ENCODE assay signal across 22 cellular contexts in the genomic region with DNA sequence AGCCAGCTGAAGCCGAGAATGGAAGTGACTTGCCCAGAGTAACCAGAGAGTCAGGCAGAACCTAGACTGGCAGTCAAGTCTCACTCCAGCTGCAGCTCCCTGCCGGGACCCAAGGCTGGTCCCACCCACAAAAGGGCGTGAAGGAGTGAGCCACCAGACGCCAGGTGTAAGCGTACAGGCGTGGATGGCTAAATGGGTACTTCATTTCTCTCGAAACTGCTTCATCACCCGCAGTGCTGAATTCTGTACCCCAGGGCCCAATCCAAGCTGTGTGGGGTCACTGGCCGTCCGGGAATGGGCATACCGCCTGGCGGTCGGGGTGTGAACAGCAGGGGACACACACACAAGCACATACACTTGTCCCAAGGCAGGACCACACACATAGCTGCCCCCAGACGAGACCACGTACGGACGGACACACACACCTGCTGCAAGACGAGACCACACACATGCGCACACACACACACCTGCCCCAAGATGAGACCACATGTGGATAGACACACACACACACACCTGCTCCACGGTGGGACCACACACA. TPM values are rescaled to one million over a fixed set of nuclear protein-coding genes. Genes with fewer than 3 reads are reported as not detected.
DNase-seq lines count a peak whose midpoint lies in the region; ATAC-seq and TF ChIP-seq lines count a peak whose summit lies in the region.
"Had no signal": no experiment of that assay in that cellular context is flagged by ENCODE, and none has a peak within 500 bp of the region (broad histone marks: within the 10 kb centered on the region; RNA-seq: fewer than 3 reads in every experiment).

No MANE protein-coding gene starts in this region.

- H3K4me3 ChIP-seq in testis, result no peak overlapping the region
- H3K4me3 ChIP-seq: adrenal gland; BLaER1 treated with 17β-estradiol and CSF1 and Interleukin-3, amounts not matched to agents 10 nM and 100 nM; HAP-1; lung; psoas muscle; spleen had no signal

- DNase-seq in activated CD4-positive, alpha-beta T cell treated with anti-CD3 and anti-CD28 coated beads for 36 hours, result no peak
- no peak for DNase-seq in activated CD4-positive, alpha-beta T cell treated with anti-CD3 and anti-CD28 coated beads, Interleukin-2, amount 10 ng/mL, durations not matched to agents 7 days and 5 days
- DNase-seq in NCI-H2107 (lab: John Stamatoyannopoulos, UW) (peak; percentile 93), natural killer cell (no peak), testis (no peak), erythroblast (lab: John Stamatoyannopoulos, UW) (no peak), amygdala (lab: John Stamatoyannopoulos, UW) (no peak)
- DNase-seq: activated T-cell treated with anti-CD3 and anti-CD28 coated beads for 4 hours; adrenal gland; head of caudate nucleus; NCI-H226; psoas muscle; SIG-M5; spleen; stimulated activated naive CD4-positive, alpha-beta T cell had no signal

- H3K4me1 ChIP-seq in testis, result peaks cover 4% of the 10 kb centered on the region
- H3K4me1 ChIP-seq: adrenal gland, HAP-1, psoas muscle had no signal

- H3K4me3 Mint-ChIP-seq in activated CD4-positive, alpha-beta T cell treated with anti-CD3 and anti-CD28 coated beads for 36 hours, result no peak overlapping the region
- no peak overlapping the region for H3K4me3 Mint-ChIP-seq in activated CD4-positive, alpha-beta T cell treated with anti-CD3 and anti-CD28 coated beads, Interleukin-2, amount 10 ng/mL, durations not matched to agents 7 days and 5 days
- H3K4me3 Mint-ChIP-seq in activated T-helper 17 cell treated with anti-CD3 and anti-CD28 coated beads, Interleukin-2, amount 50 U/mL, for 72 hours, result no peak overlapping the region
- H3K4me3 Mint-ChIP-seq in natural killer cell, result no peak overlapping the region

- TF ChIP-seq POLR2A in testis (IDR thresholded peaks at IDR 0.05) (no peak), erythroblast (IDR thresholded peaks at IDR 0.05; ENCODE audit: low read length) (no peak)

- no peaks in the 10 kb centered on the region for H3K4me1 Mint-ChIP-seq in activated CD4-positive, alpha-beta T cell treated with anti-CD3 and anti-CD28 coated beads for 36 hours
- H3K4me1 Mint-ChIP-seq in activated CD4-positive, alpha-beta T cell treated with anti-CD3 and anti-CD28 coated beads, Interleukin-2, amount 10 ng/mL, durations not matched to agents 7 days and 5 days, result peaks cover 9% of the 10 kb centered on the region
- H3K4me1 Mint-ChIP-seq in activated T-helper 17 cell treated with anti-CD3 and anti-CD28 coated beads, Interleukin-2, amount 50 U/mL, for 72 hours, result peaks cover 10% of the 10 kb centered on the region
- peaks cover 13 to 23% of the 10 kb centered on the region in 2 donors for H3K4me1 Mint-ChIP-seq in natural killer cell

- H3K9me3 ChIP-seq in testis, result no peaks in the 10 kb centered on the region
- H3K9me3 ChIP-seq: adrenal gland; BLaER1 treated with 17β-estradiol and CSF1 and Interleukin-3, amounts not matched to agents 10 nM and 100 nM; HAP-1; psoas muscle; spleen had no signal

- ATAC-seq in activated CD4-positive, alpha-beta T cell treated with anti-CD3 and anti-CD28 coated beads for 36 hours, result no peak
- ATAC-seq in activated T-helper 17 cell treated with anti-CD3 and anti-CD28 coated beads, Interleukin-2, amount 50 U/mL, for 72 hours (replicated peaks), result no peak
- no peak for ATAC-seq in natural killer cell
- ATAC-seq: psoas muscle had no signal

- no peaks in the 10 kb centered on the region for H3K9me3 Mint-ChIP-seq in activated CD4-positive, alpha-beta T cell treated with anti-CD3 and anti-CD28 coated beads for 36 hours (ENCODE audit: low read depth)
- no peaks in the 10 kb centered on the region for H3K9me3 Mint-ChIP-seq in activated CD4-positive, alpha-beta T cell treated with anti-CD3 and anti-CD28 coated beads, Interleukin-2, amount 10 ng/mL, durations not matched to agents 7 days and 5 days
- no peaks in the 10 kb centered on the region for H3K9me3 Mint-ChIP-seq in activated T-helper 17 cell treated with anti-CD3 and anti-CD28 coated beads, Interleukin-2, amount 50 U/mL, for 72 hours
- no peaks in the 10 kb centered on the region for H3K9me3 Mint-ChIP-seq in natural killer cell

- peaks cover 28% of the 10 kb centered on the region for H3K36me3 Mint-ChIP-seq in activated CD4-positive, alpha-beta T cell treated with anti-CD3 and anti-CD28 coated beads for 36 hours (ENCODE audit: low read depth)
- H3K36me3 Mint-ChIP-seq in activated CD4-positive, alpha-beta T cell treated with anti-CD3 and anti-CD28 coated beads, Interleukin-2, amount 10 ng/mL, durations not matched to agents 7 days and 5 days (ENCODE audit: low read depth), result peaks cover 57% of the 10 kb centered on the region
- H3K36me3 Mint-ChIP-seq in activated T-helper 17 cell treated with anti-CD3 and anti-CD28 coated beads, Interleukin-2, amount 50 U/mL, for 72 hours (ENCODE audit: low read depth), result peaks cover 88% of the 10 kb centered on the region
- H3K36me3 Mint-ChIP-seq in natural killer cell, result no peaks in the 10 kb centered on the region

- TF ChIP-seq CTCF in natural killer cell (IDR thresholded peaks at IDR 0.05) (no peak), testis (IDR thresholded peaks at IDR 0.05) (no peak)

- intact Hi-C loops in activated CD4-positive, alpha-beta T cell treated with anti-CD3 and anti-CD28 coated beads for 36 hours (cut with DNase I, micrococcal nuclease), result no loop called here
- intact Hi-C loops in natural killer cell (cut with micrococcal nuclease), result no loop called here
- intact Hi-C loops in testis (cut with DNase I; ENCODE audit: low total_unique reads), result no loop called here

- 91 to 100% methylated on average over 7 to 20 of the region's 20 CpGs for WGBS in testis, 2 donors

- H3K27me3 ChIP-seq in testis, result no peaks in the 10 kb centered on the region
- H3K27me3 ChIP-seq: adrenal gland; BLaER1 treated with 17β-estradiol and CSF1 and Interleukin-3, amounts not matched to agents 10 nM and 100 nM; spleen had no signal

- H3K27me3 Mint-ChIP-seq in activated CD4-positive, alpha-beta T cell treated with anti-CD3 and anti-CD28 coated beads for 36 hours, result no peaks in the 10 kb centered on the region
- H3K27me3 Mint-ChIP-seq in activated CD4-positive, alpha-beta T cell treated with anti-CD3 and anti-CD28 coated beads, Interleukin-2, amount 10 ng/mL, durations not matched to agents 7 days and 5 days, result no peaks in the 10 kb centered on the region
- no peaks in the 10 kb centered on the region for H3K27me3 Mint-ChIP-seq in activated T-helper 17 cell treated with anti-CD3 and anti-CD28 coated beads, Interleukin-2, amount 50 U/mL, for 72 hours
- H3K27me3 Mint-ChIP-seq in natural killer cell (ENCODE audit: low read depth in 2 of 2), result no peaks in the 10 kb centered on the region

- CTCF ChIA-PET in activated CD4-positive, alpha-beta T cell treated with anti-CD3 and anti-CD28 coated beads for 36 hours (lab: Charles Lee), result interaction anchor here (0.5 kb wide), 1 partner anchor 12 kb away, joined by 3 read pairs; no protein-coding TSS in a partner anchor
- CTCF ChIA-PET in activated CD4-positive, alpha-beta T cell treated with anti-CD3 and anti-CD28 coated beads, Interleukin-2, amount 10 ng/mL, durations not matched to agents 7 days and 5 days (lab: Charles Lee), result no interaction called here

- peak overlapping the region; percentile 20 for H3K27ac Mint-ChIP-seq in activated CD4-positive, alpha-beta T cell treated with anti-CD3 and anti-CD28 coated beads for 36 hours
- no peak overlapping the region for H3K27ac Mint-ChIP-seq in activated CD4-positive, alpha-beta T cell treated with anti-CD3 and anti-CD28 coated beads, Interleukin-2, amount 10 ng/mL, durations not matched to agents 7 days and 5 days
- H3K27ac Mint-ChIP-seq in activated T-helper 17 cell treated with anti-CD3 and anti-CD28 coated beads, Interleukin-2, amount 50 U/mL, for 72 hours, result peak overlapping the region; percentile 18
- H3K27ac Mint-ChIP-seq in natural killer cell, result peak overlapping the region; percentile 33 to 85

- H3K36me3 ChIP-seq in testis (ENCODE audit: low read depth, missing control alignments), result no peaks in the 10 kb centered on the region

- no peak overlapping the region for H3K27ac ChIP-seq in testis
- H3K27ac ChIP-seq: adrenal gland; BLaER1 treated with 17β-estradiol and CSF1 and Interleukin-3, amounts not matched to agents 10 nM and 100 nM; psoas muscle; spleen had no signal

- POLR2A ChIA-PET in activated CD4-positive, alpha-beta T cell treated with anti-CD3 and anti-CD28 coated beads for 36 hours (lab: Charles Lee), result no interaction called here
- POLR2A ChIA-PET in activated CD4-positive, alpha-beta T cell treated with anti-CD3 and anti-CD28 coated beads, Interleukin-2, amount 10 ng/mL, durations not matched to agents 7 days and 5 days (lab: Charles Lee), result no interaction called here

RNA-seq across cellular contexts. Expression of a gene that starts 34.8 kb away (rescaled TPM):
- total RNA-seq in activated CD4-positive, alpha-beta T cell treated with anti-CD3 and anti-CD28 coated beads for 36 hours, result 1 to 10 TPM; 2.6 to 2.8 TPM
- under 1 TPM; 0.15 to 0.23 TPM for total RNA-seq in activated CD4-positive, alpha-beta T cell treated with anti-CD3 and anti-CD28 coated beads, Interleukin-2, amount 10 ng/mL, durations not matched to agents 7 days and 5 days
- total RNA-seq in activated T-helper 17 cell treated with anti-CD3 and anti-CD28 coated beads, Interleukin-2, amount 50 U/mL, for 72 hours, result 1 to 10 TPM in 1 of 2 donors, under 1 TPM in 1; 0.30 to 8.3 TPM
- total RNA-seq in natural killer cell, result 1 to 10 TPM in 2 of 3 donors, under 1 TPM in 1; 0.60 to 7.1 (median 4.4) TPM
- total RNA-seq in testis, result 1 to 10 TPM; 3.3 to 5.9 TPM
- polyA plus RNA-seq in testis (ENCODE audit: insufficient read depth, low read depth, low replicate concordance), result 3.9 TPM
- total RNA-seq: A172, cardiac septum had no signal
- polyA plus RNA-seq: fibroblast of lung had no signal

RNA-seq across cellular contexts. Expression of a gene that starts 59.4 kb away (rescaled TPM):
- total RNA-seq in activated CD4-positive, alpha-beta T cell treated with anti-CD3 and anti-CD28 coated beads for 36 hours, result 100 to 1,000 TPM; 249 to 378 TPM
- total RNA-seq in activated CD4-positive, alpha-beta T cell treated with anti-CD3 and anti-CD28 coated beads, Interleukin-2, amount 10 ng/mL, durations not matched to agents 7 days and 5 days, result 1,000 to 10,000 TPM; 1,017 to 1,048 TPM
- total RNA-seq in activated T-helper 17 cell treated with anti-CD3 and anti-CD28 coated beads, Interleukin-2, amount 50 U/mL, for 72 hours, result 100 to 1,000 TPM; 493 to 560 TPM
- total RNA-seq in natural killer cell, result 1,000 to 10,000 TPM in 1 of 3 donors, 100 to 1,000 TPM in 2; 882 to 1,108 (median 986) TPM
- 10 to 100 TPM; 91.7 to 96.8 TPM for total RNA-seq in testis
- 87.4 TPM for polyA plus RNA-seq in testis (ENCODE audit: insufficient read depth, low read depth, low replicate concordance)
